Comparison of ENCODE assay signal across 11 cellular contexts in the genomic region with DNA sequence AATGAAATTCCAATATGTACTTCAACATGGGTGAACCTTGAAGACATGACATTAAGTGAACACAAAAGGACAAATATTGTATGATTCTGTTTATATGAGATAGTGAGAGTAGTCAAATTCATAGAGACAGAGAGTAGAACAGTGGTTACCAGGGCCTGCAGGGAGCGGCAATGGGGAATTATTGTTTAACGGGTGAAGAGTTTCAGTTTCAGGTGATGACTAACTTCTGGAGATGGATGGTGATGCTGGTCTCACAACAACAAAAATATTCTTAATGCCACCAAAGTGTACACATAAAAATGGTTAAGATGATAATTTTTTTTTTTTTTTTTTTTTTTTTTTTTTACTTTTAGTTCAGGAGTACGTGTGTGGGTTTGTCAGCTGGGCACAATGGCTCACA.
A peak's percentile ranks its signal among the peaks of the same experiment; 100 is the strongest.
DNase-seq lines count a peak whose midpoint lies in the region; ATAC-seq and TF ChIP-seq lines count a peak whose summit lies in the region.
"Had no signal": no experiment of that assay in that cellular context is flagged by ENCODE, and none has a peak within 500 bp of the region (broad histone marks: within the 10 kb centered on the region; RNA-seq: fewer than 3 reads in every experiment).

No MANE protein-coding gene starts in this region.

- H3K4me3 ChIP-seq in ovary, result no peak overlapping the region
- H3K4me3 ChIP-seq: breast epithelium, lung had no signal

- H3K9me3 ChIP-seq in ovary, result no peaks in the 10 kb centered on the region
- H3K9me3 ChIP-seq: breast epithelium had no signal

- no peak for TF ChIP-seq POLR2A in ovary (IDR thresholded peaks at IDR 0.05)

- H3K4me1 ChIP-seq in ovary (ENCODE audit: insufficient read depth), result no peaks in the 10 kb centered on the region
- H3K4me1 ChIP-seq: breast epithelium had no signal

- DNase-seq in activated naive CD4-positive, alpha-beta T cell treated with anti-CD3 and anti-CD28 coated beads, Interleukin-2, amount 50 U/mL, for 72 hours (ENCODE audit: low spot score in 2 of 2), result peak in 1 of 2 donors; percentile 14
- DNase-seq in activated naive CD4-positive, alpha-beta T cell (lab: John Stamatoyannopoulos, UW), result no peak
- no peak for DNase-seq in stimulated activated naive CD8-positive, alpha-beta T cell treated with anti-CD3 and anti-CD28 coated beads, Interleukin-15, Interleukin-2, amounts not matched to agents 100 U/mL and 50 U/mL, for 24 hours
- no peak for DNase-seq in progenitor cell of endocrine pancreas (ENCODE audit: low spot score, unreplicated experiment)
- DNase-seq in ovary, result no peak
- DNase-seq in AG20443 (ENCODE audit: low spot score), result no peak
- DNase-seq: activated CD4-positive, CD25-positive, alpha-beta regulatory T cell treated with anti-CD3 and anti-CD28 coated beads, Interleukin-2, amount 50 U/mL, for 72 hours had no signal

- TF ChIP-seq CTCF in progenitor cell of endocrine pancreas (IDR thresholded peaks at IDR 0.05; ENCODE audit: unreplicated experiment), result no peak
- TF ChIP-seq CTCF in ovary (IDR thresholded peaks at IDR 0.05), result no peak

- no peaks in the 10 kb centered on the region for H3K27me3 Mint-ChIP-seq in progenitor cell of endocrine pancreas

- no peaks in the 10 kb centered on the region for H3K27me3 ChIP-seq in ovary
- H3K27me3 ChIP-seq: breast epithelium had no signal

- no peak overlapping the region for H3K4me3 Mint-ChIP-seq in progenitor cell of endocrine pancreas (ENCODE audit: low read depth)

- H3K4me1 Mint-ChIP-seq in progenitor cell of endocrine pancreas (ENCODE audit: low read depth), result no peaks in the 10 kb centered on the region

- ATAC-seq in activated naive CD4-positive, alpha-beta T cell treated with anti-CD3 and anti-CD28 coated beads, Interleukin-2, amount 50 U/mL, for 72 hours, result peak; percentile 70 to 89
- ATAC-seq in GM21723 (IDR thresholded peaks at IDR 0.05; ENCODE audit: unreplicated experiment), result peak; percentile 98
- peak; percentile 99 for ATAC-seq in HG03354 (IDR thresholded peaks at IDR 0.05; ENCODE audit: poor library complexity, severe bottlenecking, unreplicated experiment)
- ATAC-seq in stimulated activated naive CD8-positive, alpha-beta T cell treated with anti-CD3 and anti-CD28 coated beads, Interleukin-15, Interleukin-2, amounts not matched to agents 100 U/mL and 50 U/mL, for 24 hours, result peak; percentile 49

- peaks cover 4 to 5% of the 10 kb centered on the region in 2 donors for H3K36me3 Mint-ChIP-seq in activated naive CD4-positive, alpha-beta T cell treated with anti-CD3 and anti-CD28 coated beads, Interleukin-2, amount 50 U/mL, for 72 hours
- H3K36me3 Mint-ChIP-seq in progenitor cell of endocrine pancreas (ENCODE audit: insufficient read depth), result peaks cover 5% of the 10 kb centered on the region

- H3K27ac Mint-ChIP-seq in activated naive CD4-positive, alpha-beta T cell treated with anti-CD3 and anti-CD28 coated beads, Interleukin-2, amount 50 U/mL, for 72 hours, result peak overlapping the region; percentile 18 to 70
- H3K27ac Mint-ChIP-seq in progenitor cell of endocrine pancreas, result no peak overlapping the region

- intact Hi-C loops in ovary (cut with DNase I), result no loop called here

- TF ChIP-seq EP300 in ovary (IDR thresholded peaks at IDR 0.05), result no peak

- WGBS in ovary, 3 donors, result 95 to 96% (median 96%) methylated on average over 3 of the region's 3 CpGs

- H3K36me3 ChIP-seq in ovary, result no peaks in the 10 kb centered on the region
- H3K36me3 ChIP-seq: breast epithelium had no signal

- H3K27ac ChIP-seq in ovary, result no peak overlapping the region
- H3K27ac ChIP-seq: breast epithelium had no signal

- peaks cover 7% of the 10 kb centered on the region in 2 donors for H3K9me3 Mint-ChIP-seq in activated naive CD4-positive, alpha-beta T cell treated with anti-CD3 and anti-CD28 coated beads, Interleukin-2, amount 50 U/mL, for 72 hours
- H3K9me3 Mint-ChIP-seq in progenitor cell of endocrine pancreas (ENCODE audit: low read depth), result peaks cover 6% of the 10 kb centered on the region

Comparison
In these comparisons a context has a peak if more than half of its experiments do, and no peak if none do; other contexts are left out.
1. ATAC-seq: peak in every context shown above with its lines; median percentile 99 in HG03354; 98 in GM21723; 80 in activated naive CD4-positive, alpha-beta T cell treated with anti-CD3 and anti-CD28 coated beads, Interleukin-2, amount 50 U/mL, for 72 hours; 49 in stimulated activated naive CD8-positive, alpha-beta T cell treated with anti-CD3 and anti-CD28 coated beads, Interleukin-15, Interleukin-2, amounts not matched to agents 100 U/mL and 50 U/mL, for 24 hours.